11 cellular contexts compared by ENCODE assay signal in genomic region chr19:2678043-2678671, GRCh38. TPM values are rescaled to one million over a fixed set of nuclear protein-coding genes. Genes with fewer than 3 reads are reported as not detected.
DNase-seq lines count a peak whose midpoint lies in the region; ATAC-seq and TF ChIP-seq lines count a peak whose summit lies in the region.
"Had no signal": no experiment of that assay in that cellular context is flagged by ENCODE, and none has a peak within 500 bp of the region (broad histone marks: within the 10 kb centered on the region; RNA-seq: fewer than 3 reads in every experiment).

No MANE protein-coding gene starts in this region.

- H3K36me3 ChIP-seq in Peyer's patch, result no peaks in the 10 kb centered on the region
- H3K36me3 ChIP-seq: suprapubic skin had no signal

- peaks cover 7% of the 10 kb centered on the region for H3K4me1 Mint-ChIP-seq in stimulated activated effector memory CD8-positive, alpha-beta T cell treated with anti-CD3 and anti-CD28 coated beads, Interleukin-12 subunit alpha, Interleukin-12 subunit beta, amount 100 ng/mL, for 72 hours

- H3K36me3 Mint-ChIP-seq in stimulated activated effector memory CD8-positive, alpha-beta T cell treated with anti-CD3 and anti-CD28 coated beads, Interleukin-12 subunit alpha, Interleukin-12 subunit beta, amount 100 ng/mL, for 72 hours, result peaks cover 7% of the 10 kb centered on the region

- no peak overlapping the region for H3K4me3 Mint-ChIP-seq in stimulated activated effector memory CD8-positive, alpha-beta T cell treated with anti-CD3 and anti-CD28 coated beads, Interleukin-12 subunit alpha, Interleukin-12 subunit beta, amount 100 ng/mL, for 72 hours

- DNase-seq in Peyer's patch (peak in 2 of 3 donors; percentile 68 to 82), RKO (ENCODE audit: low spot score) (no peak)
- no peak for DNase-seq in stimulated activated effector memory CD8-positive, alpha-beta T cell treated with anti-CD3 and anti-CD28 coated beads, Interleukin-12 subunit alpha, Interleukin-12 subunit beta, amount 100 ng/mL, for 72 hours (ENCODE audit: low spot score in 2 of 2)
- DNase-seq in stimulated activated CD8-positive, alpha-beta memory T cell treated with anti-CD3 and anti-CD28 coated beads, Interleukin-4, amount 100 ng/mL, for 48 hours, result no peak
- DNase-seq in activated T-cell treated with anti-CD3 and anti-CD28 coated beads, Interleukin-2, amount 50 U/mL, for 48 hours, result no peak
- DNase-seq: NCI-H524 had no signal

- no peak for TF ChIP-seq CTCF in Peyer's patch (IDR thresholded peaks at IDR 0.05)

- no peaks in the 10 kb centered on the region for H3K9me3 ChIP-seq in Peyer's patch
- H3K9me3 ChIP-seq: suprapubic skin had no signal

- ATAC-seq in GM18907 (IDR thresholded peaks at IDR 0.05; ENCODE audit: unreplicated experiment) (peak; percentile 49), HG02852 (IDR thresholded peaks at IDR 0.05; ENCODE audit: unreplicated experiment) (peak; percentile 47)
- ATAC-seq in stimulated activated effector memory CD8-positive, alpha-beta T cell treated with anti-CD3 and anti-CD28 coated beads, Interleukin-12 subunit alpha, Interleukin-12 subunit beta, amount 100 ng/mL, for 72 hours, result peak; percentile 28

- H3K9me3 Mint-ChIP-seq in stimulated activated effector memory CD8-positive, alpha-beta T cell treated with anti-CD3 and anti-CD28 coated beads, Interleukin-12 subunit alpha, Interleukin-12 subunit beta, amount 100 ng/mL, for 72 hours, result no peaks in the 10 kb centered on the region

- peak overlapping the region; percentile 50 for H3K27ac Mint-ChIP-seq in stimulated activated effector memory CD8-positive, alpha-beta T cell treated with anti-CD3 and anti-CD28 coated beads, Interleukin-12 subunit alpha, Interleukin-12 subunit beta, amount 100 ng/mL, for 72 hours

- TF ChIP-seq POLR2A in Peyer's patch (IDR thresholded peaks at IDR 0.05), result no peak

- H3K27me3 ChIP-seq in Peyer's patch, result no peaks in the 10 kb centered on the region
- H3K27me3 ChIP-seq: hepatocyte, suprapubic skin had no signal

- H3K27ac ChIP-seq in Peyer's patch, result peak overlapping the region in 3 of 4 donors; percentile 32 to 91 (median 83)
- H3K27ac ChIP-seq: hepatocyte, suprapubic skin had no signal

- no peak overlapping the region for H3K4me3 ChIP-seq in Peyer's patch
- H3K4me3 ChIP-seq: hepatocyte, suprapubic skin had no signal

- peaks cover 0 to 9% (median 2%) of the 10 kb centered on the region in 4 donors for H3K4me1 ChIP-seq in Peyer's patch
- H3K4me1 ChIP-seq: suprapubic skin had no signal

RNA-seq across cellular contexts. Expression of gene GNG7, which starts 24.3 kb away (rescaled TPM):
- 10 to 100 TPM in 1 of 4 donors, 1 to 10 TPM in 3; 1.2 to 14.9 (median 2.0) TPM for total RNA-seq in Peyer's patch
- total RNA-seq: myocyte had no signal

RNA-seq across cellular contexts. Expression of gene DIRAS1, which starts 43.0 kb away (rescaled TPM):
- 10 to 100 TPM in 1 of 4 donors, 1 to 10 TPM in 2, under 1 TPM in 1; 0.18 to 23.1 (median 1.4) TPM for total RNA-seq in Peyer's patch

Comparison
In these comparisons a context has a peak if more than half of its experiments do, and no peak if none do; other contexts are left out.
1. DNase-seq: peak in Peyer's patch (2 of 3); none in stimulated activated effector memory CD8-positive, alpha-beta T cell treated with anti-CD3 and anti-CD28 coated beads, Interleukin-12 subunit alpha, Interleukin-12 subunit beta, amount 100 ng/mL, for 72 hours (0 of 2), stimulated activated CD8-positive, alpha-beta memory T cell treated with anti-CD3 and anti-CD28 coated beads, Interleukin-4, amount 100 ng/mL, for 48 hours (single experiment), RKO (single experiment) and activated T-cell treated with anti-CD3 and anti-CD28 coated beads, Interleukin-2, amount 50 U/mL, for 48 hours (0 of 2).
2. Peak in every context shown above with its lines, with median percentiles within 50 percentile points of each other: ATAC-seq.